In genomic region chr16:82152192-82152591, GRCh38 we compare ENCODE assay signal across 19 cellular contexts.
"Had no signal": no experiment of that assay in that cellular context is flagged by ENCODE, and none has a peak within 500 bp of the region (broad histone marks: within the 10 kb centered on the region; RNA-seq: fewer than 3 reads in every experiment).

No MANE protein-coding gene starts in this region.

- H3K9me3 ChIP-seq: gastrocnemius medialis, lower lobe of right lung, pancreas, sigmoid colon had no signal

- H3K36me3 ChIP-seq: pancreas had no signal

- H3K27me3 Mint-ChIP-seq: activated B cell treated with CpG ODN at 0.5 μM for 24 hours; activated CD4-positive, alpha-beta T cell treated with anti-CD3 and anti-CD28 coated beads, Interleukin-2, amount 10 ng/mL, durations not matched to agents 24 days and 14 days; activated naive CD8-positive, alpha-beta T cell; dendritic cell treated with granulocyte-macrophage colony-stimulating factor and Interleukin-4, amounts not matched to agents 40 ng/mL and 50 ng/mL, for 4 days; naive thymus-derived CD4-positive, alpha-beta T cell; T-helper 17 cell had no signal

- ATAC-seq: activated CD8-positive, alpha-beta T cell treated with anti-CD3 and anti-CD28 coated beads, Interleukin-2, amount 10 ng/mL, durations not matched to agents 7 days and 5 days; activated T-cell treated with anti-CD3 and anti-CD28 coated beads, Interleukin-2, amount 50 U/mL, for 72 hours; gastrocnemius medialis; heart left ventricle; lower lobe of right lung; naive thymus-derived CD4-positive, alpha-beta T cell; stimulated activated effector memory CD8-positive, alpha-beta T cell treated with anti-CD3 and anti-CD28 coated beads, Interleukin-12 subunit alpha, Interleukin-12 subunit beta, amount 100 ng/mL, for 72 hours; T-helper 17 cell had no signal

- H3K4me3 ChIP-seq: gastrocnemius medialis, heart left ventricle, lower lobe of right lung, pancreas, sigmoid colon had no signal

- H3K4me1 ChIP-seq: gastrocnemius medialis, lower lobe of right lung, pancreas had no signal

- H3K9me3 Mint-ChIP-seq: activated CD4-positive, alpha-beta T cell treated with anti-CD3 and anti-CD28 coated beads, Interleukin-2, amount 10 ng/mL, durations not matched to agents 24 days and 14 days; activated T-cell treated with anti-CD3 and anti-CD28 coated beads, Interleukin-2, amount 50 U/mL, for 72 hours; dendritic cell treated with granulocyte-macrophage colony-stimulating factor and Interleukin-4, amounts not matched to agents 40 ng/mL and 50 ng/mL, for 4 days; stimulated activated effector memory CD8-positive, alpha-beta T cell treated with anti-CD3 and anti-CD28 coated beads, Interleukin-12 subunit alpha, Interleukin-12 subunit beta, amount 100 ng/mL, for 72 hours had no signal

- H3K27ac ChIP-seq: gastrocnemius medialis, heart left ventricle, lower lobe of right lung, pancreas, sigmoid colon had no signal

- H3K27ac Mint-ChIP-seq: activated B cell treated with CpG ODN at 0.5 μM for 24 hours; activated CD4-positive, alpha-beta T cell treated with anti-CD3 and anti-CD28 coated beads, Interleukin-2, amount 10 ng/mL, durations not matched to agents 24 days and 14 days; activated CD8-positive, alpha-beta T cell treated with anti-CD3 and anti-CD28 coated beads, Interleukin-2, amount 10 ng/mL, durations not matched to agents 7 days and 5 days; activated naive CD8-positive, alpha-beta T cell; dendritic cell treated with granulocyte-macrophage colony-stimulating factor and Interleukin-4, amounts not matched to agents 40 ng/mL and 50 ng/mL, for 4 days; stimulated activated effector memory CD8-positive, alpha-beta T cell treated with anti-CD3 and anti-CD28 coated beads, Interleukin-12 subunit alpha, Interleukin-12 subunit beta, amount 100 ng/mL, for 72 hours; T-helper 17 cell had no signal

- H3K27me3 ChIP-seq: gastrocnemius medialis, heart left ventricle, pancreas, sigmoid colon had no signal

- H3K4me1 Mint-ChIP-seq: activated B cell treated with CpG ODN at 0.5 μM for 24 hours had no signal

- H3K4me3 Mint-ChIP-seq: activated B cell treated with CpG ODN at 0.5 μM for 24 hours; activated CD4-positive, alpha-beta T cell treated with anti-CD3 and anti-CD28 coated beads, Interleukin-2, amount 10 ng/mL, durations not matched to agents 24 days and 14 days; activated CD8-positive, alpha-beta T cell treated with anti-CD3 and anti-CD28 coated beads, Interleukin-2, amount 10 ng/mL, durations not matched to agents 7 days and 5 days; activated naive CD8-positive, alpha-beta T cell; activated T-cell treated with anti-CD3 and anti-CD28 coated beads, Interleukin-2, amount 50 U/mL, for 72 hours; dendritic cell treated with granulocyte-macrophage colony-stimulating factor and Interleukin-4, amounts not matched to agents 40 ng/mL and 50 ng/mL, for 4 days; naive thymus-derived CD4-positive, alpha-beta T cell; stimulated activated effector memory CD8-positive, alpha-beta T cell treated with anti-CD3 and anti-CD28 coated beads, Interleukin-12 subunit alpha, Interleukin-12 subunit beta, amount 100 ng/mL, for 72 hours; T-helper 17 cell had no signal

- DNase-seq: activated B cell treated with CpG ODN at 0.5 μM for 24 hours; activated CD4-positive, alpha-beta T cell treated with anti-CD3 and anti-CD28 coated beads, Interleukin-2, amount 10 ng/mL, durations not matched to agents 24 days and 14 days; activated CD8-positive, alpha-beta memory T cell treated with anti-CD3 and anti-CD28 coated beads, Interleukin-2, amount 50 U/mL, for 48 hours; activated CD8-positive, alpha-beta T cell treated with anti-CD3 and anti-CD28 coated beads, Interleukin-2, amount 10 ng/mL, durations not matched to agents 7 days and 5 days; activated gamma-delta T cell treated with Interleukin-2 at 50 U/mL for 16 hours; activated T-cell treated with anti-CD3 and anti-CD28 coated beads, Interleukin-2, amount 50 U/mL, for 72 hours; effector memory CD4-positive, alpha-beta T cell; gastrocnemius medialis; heart left ventricle; lower lobe of right lung; naive thymus-derived CD4-positive, alpha-beta T cell; pancreas; sigmoid colon; stimulated activated CD4-positive, alpha-beta T cell treated with anti-CD3 and anti-CD28 coated beads, Interleukin-12 subunit alpha, Interleukin-12 subunit beta, amount 100 ng/mL, for 4 hours; stimulated activated CD4-positive, alpha-beta T cell treated with anti-CD3 and anti-CD28 coated beads, Interleukin-2, amount 100 ng/mL, for 24 hours; T-helper 17 cell had no signal
